ENCODE assay signal across 13 cellular contexts in the genomic region with DNA sequence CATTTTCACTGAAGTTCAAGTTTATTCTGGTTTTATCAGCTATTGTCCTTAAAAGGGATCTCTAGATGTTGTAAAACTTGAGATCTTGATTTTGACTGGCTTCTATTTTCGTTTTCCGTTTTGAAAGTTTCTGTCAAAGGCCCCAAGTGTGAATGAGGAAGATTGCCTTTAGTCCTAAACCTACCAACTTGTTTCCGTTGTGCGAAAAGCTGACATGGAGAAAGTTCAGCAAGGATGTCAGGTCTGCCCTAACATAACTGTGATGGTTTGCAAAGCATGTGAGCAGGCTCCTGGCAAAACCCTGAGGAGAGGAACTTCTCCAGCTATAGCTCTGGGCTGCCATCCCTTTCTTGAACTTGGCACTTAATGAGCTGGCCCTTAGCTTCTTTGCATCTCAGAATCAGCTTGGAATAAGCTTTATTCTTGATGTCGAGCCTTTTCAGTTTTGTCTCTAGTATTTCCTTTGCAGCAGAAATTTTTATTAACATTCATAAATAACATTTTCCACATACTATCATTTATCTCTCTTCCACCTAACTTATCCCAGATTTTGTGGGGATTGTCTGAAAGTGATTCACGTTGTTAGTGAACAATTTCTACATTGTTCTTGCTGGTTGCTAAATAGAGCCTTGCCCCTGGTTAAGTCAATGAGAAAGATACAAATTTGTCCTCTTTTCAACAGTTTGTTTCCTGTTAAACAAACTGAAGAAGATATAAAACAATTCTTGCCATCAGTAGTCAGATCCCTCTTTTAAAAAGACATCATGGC.
"Had no signal": no experiment of that assay in that cellular context is flagged by ENCODE, and none has a peak within 500 bp of the region (broad histone marks: within the 10 kb centered on the region; RNA-seq: fewer than 3 reads in every experiment).

No MANE protein-coding gene starts in this region.

- ATAC-seq: activated CD4-positive, alpha-beta T cell treated with anti-CD3 and anti-CD28 coated beads for 36 hours; gastroesophageal sphincter; heart left ventricle; left lung; WTC11 had no signal

- H3K27ac Mint-ChIP-seq: activated CD4-positive, alpha-beta memory T cell treated with anti-CD3 and anti-CD28 coated beads for 36 hours; activated CD4-positive, alpha-beta T cell treated with anti-CD3 and anti-CD28 coated beads for 36 hours; activated naive CD8-positive, alpha-beta T cell treated with anti-CD3 and anti-CD28 coated beads, Interleukin-2, amount 10 ng/mL, durations not matched to agents 7 days and 5 days; WTC11 had no signal

- H3K9me3 Mint-ChIP-seq: activated naive CD8-positive, alpha-beta T cell treated with anti-CD3 and anti-CD28 coated beads, Interleukin-2, amount 10 ng/mL, durations not matched to agents 7 days and 5 days; WTC11 had no signal

- H3K9me3 ChIP-seq: gastroesophageal sphincter, heart left ventricle, left lung, tibial nerve had no signal

- H3K4me3 ChIP-seq: gastroesophageal sphincter, heart left ventricle, left lung, tibial nerve had no signal

- H3K4me1 ChIP-seq: heart left ventricle, left lung, tibial nerve had no signal

- H3K27me3 ChIP-seq: gastroesophageal sphincter, heart left ventricle, left lung, tibial nerve had no signal

- H3K4me3 Mint-ChIP-seq: activated CD4-positive, alpha-beta memory T cell treated with anti-CD3 and anti-CD28 coated beads for 36 hours; activated CD4-positive, alpha-beta T cell treated with anti-CD3 and anti-CD28 coated beads for 36 hours; activated naive CD8-positive, alpha-beta T cell treated with anti-CD3 and anti-CD28 coated beads, Interleukin-2, amount 10 ng/mL, durations not matched to agents 7 days and 5 days; WTC11 had no signal

- H3K4me1 Mint-ChIP-seq: activated CD4-positive, alpha-beta T cell treated with anti-CD3 and anti-CD28 coated beads for 36 hours had no signal

- H3K27me3 Mint-ChIP-seq: activated CD4-positive, alpha-beta memory T cell treated with anti-CD3 and anti-CD28 coated beads for 36 hours; activated naive CD8-positive, alpha-beta T cell treated with anti-CD3 and anti-CD28 coated beads, Interleukin-2, amount 10 ng/mL, durations not matched to agents 7 days and 5 days had no signal

- H3K27ac ChIP-seq: heart left ventricle, left lung, tibial nerve had no signal

- H3K36me3 Mint-ChIP-seq: activated CD4-positive, alpha-beta memory T cell treated with anti-CD3 and anti-CD28 coated beads for 36 hours; activated naive CD8-positive, alpha-beta T cell treated with anti-CD3 and anti-CD28 coated beads, Interleukin-2, amount 10 ng/mL, durations not matched to agents 7 days and 5 days; WTC11 had no signal

- H3K36me3 ChIP-seq: gastroesophageal sphincter, heart left ventricle, left lung, tibial nerve had no signal

- DNase-seq: activated CD4-positive, alpha-beta memory T cell treated with anti-CD3 and anti-CD28 coated beads for 36 hours; activated CD4-positive, alpha-beta T cell treated with anti-CD3 and anti-CD28 coated beads for 36 hours; activated naive CD8-positive, alpha-beta T cell treated with anti-CD3 and anti-CD28 coated beads, Interleukin-2, amount 10 ng/mL, durations not matched to agents 7 days and 5 days; aorta; effector CD4-positive, alpha-beta T cell; heart left ventricle; left lung; occipital lobe; retina; stimulated activated naive CD4-positive, alpha-beta T cell treated with Interleukin-2 at 50 U/mL for 16 hours had no signal
